ENCODE assay signal across 9 cellular contexts in the genomic region with DNA sequence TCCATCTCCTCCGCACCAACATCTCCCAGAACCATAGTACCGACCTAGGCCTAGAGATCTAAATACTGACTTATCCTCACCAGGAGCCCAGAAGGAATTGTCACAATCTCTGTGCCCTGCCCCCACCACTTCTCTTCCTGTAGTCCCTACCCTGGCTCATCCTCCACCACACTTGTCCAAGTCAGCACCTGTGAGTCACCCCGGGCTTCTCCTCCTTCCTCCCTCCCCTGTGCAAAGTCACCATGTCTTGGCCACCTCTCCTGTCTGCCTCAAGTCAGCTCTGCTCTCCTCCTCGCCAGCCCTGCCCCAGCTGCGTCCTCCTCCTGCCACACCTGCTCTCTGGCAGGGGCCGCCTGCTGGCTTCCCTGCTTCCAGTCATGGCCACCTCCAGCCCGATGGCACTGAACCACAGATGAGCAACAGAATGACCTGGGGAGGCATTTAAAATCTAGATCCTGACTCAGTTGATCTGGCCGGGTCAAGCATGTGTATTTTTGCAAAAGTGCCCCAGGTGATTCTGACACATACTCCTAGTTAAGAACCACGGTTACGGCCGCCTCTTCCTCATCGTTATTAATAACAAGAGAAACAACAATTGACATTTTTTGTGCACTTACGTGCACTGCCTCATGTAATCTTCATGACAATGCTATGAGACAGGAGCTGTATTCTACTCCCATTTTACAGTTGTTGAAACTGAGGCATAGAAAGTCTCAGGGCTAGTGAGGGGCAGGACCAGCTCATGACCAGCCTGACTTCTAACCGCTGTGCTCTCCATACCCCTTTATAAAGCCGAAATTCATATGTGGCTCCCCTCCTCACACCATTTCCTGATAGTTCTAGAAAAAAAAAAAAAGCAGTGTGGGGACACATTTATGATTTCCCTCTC. TPM values are rescaled to one million over a fixed set of nuclear protein-coding genes. Genes with fewer than 3 reads are reported as not detected.
A peak's percentile ranks its signal among the peaks of the same experiment; 100 is the strongest.
DNase-seq lines count a peak whose midpoint lies in the region; ATAC-seq and TF ChIP-seq lines count a peak whose summit lies in the region.
"Had no signal": no experiment of that assay in that cellular context is flagged by ENCODE, and none has a peak within 500 bp of the region (broad histone marks: within the 10 kb centered on the region; RNA-seq: fewer than 3 reads in every experiment).

No MANE protein-coding gene starts in this region.

- no peak for TF ChIP-seq POLR2A in NB4 (IDR thresholded peaks at IDR 0.05; ENCODE audit: extremely low read depth, insufficient read length)

- no peaks in the 10 kb centered on the region for H3K9me3 Mint-ChIP-seq in endothelial cell (ENCODE audit: unreplicated experiment)
- H3K9me3 Mint-ChIP-seq in effector memory CD8-positive, alpha-beta T cell = no peaks in the 10 kb centered on the region
- H3K9me3 Mint-ChIP-seq: T-helper 1 cell treated with Interleukin-12 subunit alpha and Interleukin-12 subunit beta and Interleukin-4 antibody, amounts not matched to agents 30 μg/mL and 1 μg/mL, for 36 hours had no signal

- no peak for ATAC-seq in GM21381 (IDR thresholded peaks at IDR 0.05; ENCODE audit: unreplicated experiment)
- no peak for ATAC-seq in HG02884 (IDR thresholded peaks at IDR 0.05; ENCODE audit: unreplicated experiment)
- ATAC-seq in effector memory CD8-positive, alpha-beta T cell (replicated peaks) = no peak

- H3K18ac ChIP-seq in trophoblast cell (ENCODE audit: low read length) = no peak overlapping the region

- H3K14ac ChIP-seq in trophoblast cell (ENCODE audit: low read length) = no peak overlapping the region

- H3K27me3 Mint-ChIP-seq in endothelial cell (ENCODE audit: unreplicated experiment) = no peaks in the 10 kb centered on the region
- H3K27me3 Mint-ChIP-seq in effector memory CD8-positive, alpha-beta T cell = no peaks in the 10 kb centered on the region

- H3K23ac ChIP-seq in trophoblast cell (ENCODE audit: low read length) = no peak overlapping the region

- H3K4me2 ChIP-seq in trophoblast cell (ENCODE audit: low read length) = no peak overlapping the region

- H3K27me3 ChIP-seq in trophoblast cell (ENCODE audit: insufficient read depth, low read length) = no peaks in the 10 kb centered on the region

- no peaks in the 10 kb centered on the region for H3K79me1 ChIP-seq in trophoblast cell (ENCODE audit: low read length)

- no peak overlapping the region for H2AFZ ChIP-seq in trophoblast cell (ENCODE audit: insufficient read depth, low read length, poor library complexity)

- H2BK5ac ChIP-seq in trophoblast cell (ENCODE audit: low read depth, low read length, poor library complexity) = no peak overlapping the region

- H3K36me3 Mint-ChIP-seq in endothelial cell (ENCODE audit: low read depth, unreplicated experiment) = peaks cover 6% of the 10 kb centered on the region
- peaks cover 8% of the 10 kb centered on the region for H3K36me3 Mint-ChIP-seq in effector memory CD8-positive, alpha-beta T cell (ENCODE audit: insufficient read depth)

- no peak overlapping the region for H4K8ac ChIP-seq in trophoblast cell (ENCODE audit: low read depth, low read length)

- no peak overlapping the region for H3K4ac ChIP-seq in trophoblast cell (ENCODE audit: low read depth, low read length)

- no peaks in the 10 kb centered on the region for H3K79me2 ChIP-seq in trophoblast cell (ENCODE audit: control insufficient read depth, insufficient read depth, low read length, poor library complexity)

- H3K36me3 ChIP-seq in trophoblast cell (ENCODE audit: control insufficient read depth in 1 of 2, insufficient read depth in 2 of 2, low read length in 2 of 2) = no peaks in the 10 kb centered on the region

- H3K4me1 ChIP-seq in trophoblast cell (ENCODE audit: control insufficient read depth in 1 of 2, insufficient read depth in 2 of 2, low read length in 2 of 2) = peaks cover 0 to 3% of the 10 kb centered on the region in 2 experiments

- H2AK5ac ChIP-seq in trophoblast cell (ENCODE audit: low read length) = no peak overlapping the region

- no peak overlapping the region for H3K4me3 Mint-ChIP-seq in endothelial cell (ENCODE audit: unreplicated experiment)
- H3K4me3 Mint-ChIP-seq in effector memory CD8-positive, alpha-beta T cell = no peak overlapping the region
- H3K4me3 Mint-ChIP-seq: T-helper 1 cell treated with Interleukin-12 subunit alpha and Interleukin-12 subunit beta and Interleukin-4 antibody, amounts not matched to agents 30 μg/mL and 1 μg/mL, for 36 hours had no signal

- H3K4me3 ChIP-seq in NB4 (ENCODE audit: low read depth, low read length) (no peak overlapping the region), trophoblast cell (ENCODE audit: low read depth, low read length) (no peak overlapping the region)

- peak; percentile 45 for DNase-seq in GM04504 (ENCODE audit: low read depth)
- DNase-seq in NB4 (ENCODE audit: low read depth) = peak; percentile 86
- DNase-seq in endothelial cell (ENCODE audit: low spot score) = no peak
- peak; percentile 97 to 99 for DNase-seq in trophoblast cell
- DNase-seq in NCI-H1694 treated with DMSO at 0.1 percent for 48 hours (lab: John Stamatoyannopoulos, UW) = no peak
- DNase-seq in effector memory CD8-positive, alpha-beta T cell = no peak

- no peak overlapping the region for H3K27ac ChIP-seq in trophoblast cell (ENCODE audit: low read depth, low read length)

- H3K9ac ChIP-seq in trophoblast cell (ENCODE audit: low read length) = no peak overlapping the region

- peak overlapping the region; percentile 24 for H3K27ac Mint-ChIP-seq in endothelial cell (ENCODE audit: unreplicated experiment)
- peak overlapping the region in 1 of 2 donors; percentile 26 for H3K27ac Mint-ChIP-seq in effector memory CD8-positive, alpha-beta T cell
- H3K27ac Mint-ChIP-seq: T-helper 1 cell treated with Interleukin-12 subunit alpha and Interleukin-12 subunit beta and Interleukin-4 antibody, amounts not matched to agents 30 μg/mL and 1 μg/mL, for 36 hours had no signal

- H2BK120ac ChIP-seq in trophoblast cell (ENCODE audit: insufficient read depth, low read length, poor library complexity) = no peak overlapping the region

- H3K4me1 Mint-ChIP-seq in endothelial cell (ENCODE audit: unreplicated experiment) = peaks cover 8% of the 10 kb centered on the region
- H3K4me1 Mint-ChIP-seq in effector memory CD8-positive, alpha-beta T cell (ENCODE audit: low read depth in 2 of 2) = peaks cover 7 to 14% of the 10 kb centered on the region in 2 donors

- H4K91ac ChIP-seq in trophoblast cell (ENCODE audit: low read depth, low read length) = no peak overlapping the region

- no CpG with 5 or more reads among the region's 15 CpGs for WGBS in trophoblast cell (ENCODE audit: extremely low coverage, insufficient coverage, insufficient read length)

- no peak overlapping the region for H4K12ac ChIP-seq in trophoblast cell (ENCODE audit: low read depth, low read length)

- H3K9me3 ChIP-seq in trophoblast cell (ENCODE audit: insufficient read depth, low read depth, low read length) = peaks cover 2% of the 10 kb centered on the region

- TF ChIP-seq CTCF in NB4 (IDR thresholded peaks at IDR 0.05; ENCODE audit: low read depth, low read length) (no peak), endothelial cell (IDR thresholded peaks at IDR 0.05; ENCODE audit: unreplicated experiment) (no peak)

- no peak overlapping the region for H2BK12ac ChIP-seq in trophoblast cell (ENCODE audit: low read length)

RNA-seq across cellular contexts. Expression of a gene that starts 36.1 kb away (rescaled TPM):
- total RNA-seq in endothelial cell (ENCODE audit: unreplicated experiment) = 0.87 TPM
- polyA plus RNA-seq in trophoblast cell (2013) = 0.16 and 0.22 TPM in 2 replicates

Comparison
In these comparisons a context has a peak if more than half of its experiments do, and no peak if none do; other contexts are left out.
1. DNase-seq: peak in GM04504 (single experiment), NB4 (single experiment) and trophoblast cell (2 of 2); none in endothelial cell (single experiment), NCI-H1694 treated with DMSO at 0.1 percent for 48 hours (single experiment) and effector memory CD8-positive, alpha-beta T cell (0 of 3).